ENCODE assay signal across 28 cellular contexts in genomic region chrX:24899391-24899790, GRCh38.
DNase-seq lines count a peak whose midpoint lies in the region; ATAC-seq and FAIRE-seq lines count a peak whose summit lies in the region.
"Had no signal": no experiment of that assay in that cellular context is flagged by ENCODE, and none has a peak within 500 bp of the region (broad histone marks: within the 10 kb centered on the region; RNA-seq: fewer than 3 reads in every experiment).

No MANE protein-coding gene starts in this region.

- peak; percentile 96 for FAIRE-seq in islet of Langerhans (lab: Jason Lieb, UNC)
- FAIRE-seq: A549, D721Med, endothelial cell of umbilical vein, GM18507, GM19239, small intestine had no signal

- ATAC-seq in HG02610 (IDR thresholded peaks at IDR 0.05; ENCODE audit: unreplicated experiment) = no peak
- ATAC-seq in HG03469 (IDR thresholded peaks at IDR 0.05; ENCODE audit: unreplicated experiment) = no peak
- ATAC-seq: A549; activated CD4-positive, alpha-beta T cell treated with anti-CD3 and anti-CD28 coated beads for 36 hours; activated naive CD4-positive, alpha-beta T cell treated with anti-CD3 and anti-CD28 coated beads, Interleukin-2, amount 50 U/mL, for 72 hours; gastroesophageal sphincter; natural killer cell treated with Interleukin-12 subunit alpha and Interleukin-12 subunit beta and Interleukin-15 and Interleukin-18, amount 100 ng/mL, for 72 hours had no signal

- peak; percentile 16 for DNase-seq in NCI-H2171 treated with DMSO at 0.1 percent for 48 hours (lab: John Stamatoyannopoulos, UW)
- DNase-seq in NCI-H2171 (lab: John Stamatoyannopoulos, UW) = no peak
- peak; percentile 78 for DNase-seq in NCI-H69 (lab: John Stamatoyannopoulos, UW)
- no peak for DNase-seq in SW 1271 (lab: John Stamatoyannopoulos, UW)
- DNase-seq in activated T-cell treated with anti-CD3 and anti-CD28 coated beads for 4 hours = no peak
- DNase-seq: activated CD4-positive, alpha-beta T cell treated with anti-CD3 and anti-CD28 coated beads for 36 hours; activated effector memory CD4-positive, alpha-beta T cell treated with Interleukin-2 at 50 U/mL for 16 hours; AML-193; amygdala; CD4-positive, CD25-positive, alpha-beta regulatory T cell; MG63; NCI-H1694; NCI-H82; SIG-M5; small intestine; stimulated activated naive CD4-positive, alpha-beta T cell; T1000 had no signal

Comparison
In these comparisons a context has a peak if more than half of its experiments do, and no peak if none do; other contexts are left out.
1. DNase-seq: peak in NCI-H2171 treated with DMSO at 0.1 percent for 48 hours (single experiment) and NCI-H69 (single experiment); none in NCI-H2171 (single experiment), SW 1271 (0 of 2) and activated T-cell treated with anti-CD3 and anti-CD28 coated beads for 4 hours (single experiment).